Comparison of ENCODE assay signal across 19 cellular contexts in the genomic region with DNA sequence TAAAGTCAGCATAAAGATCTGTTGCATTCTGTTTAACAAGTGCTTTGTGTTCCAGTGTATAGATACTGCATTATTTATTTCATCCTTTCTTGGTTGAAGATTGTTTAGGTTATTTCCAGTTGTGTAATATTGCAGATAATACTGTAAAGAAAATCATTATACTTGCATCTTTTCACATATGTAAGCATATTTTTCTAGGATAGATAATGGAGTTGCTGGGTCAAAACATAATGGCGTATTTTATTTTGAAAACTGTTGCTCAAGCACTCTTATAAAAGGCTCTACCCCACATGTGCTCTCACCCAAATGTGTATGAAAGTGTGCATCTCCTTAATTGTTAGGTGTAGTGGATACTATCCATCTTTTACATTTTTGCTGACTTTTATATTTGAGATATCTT.
DNase-seq lines count a peak whose midpoint lies in the region; ATAC-seq and TF ChIP-seq lines count a peak whose summit lies in the region.
"Had no signal": no experiment of that assay in that cellular context is flagged by ENCODE, and none has a peak within 500 bp of the region (broad histone marks: within the 10 kb centered on the region; RNA-seq: fewer than 3 reads in every experiment).

No MANE protein-coding gene starts in this region.

- H3K9me3 ChIP-seq in GM23248 (ENCODE audit: low read depth) (no peaks in the 10 kb centered on the region), endodermal cell (ENCODE audit: control insufficient read depth, low read length) (no peaks in the 10 kb centered on the region)
- H3K9me3 ChIP-seq: BE2C had no signal

- H3K9me3 Mint-ChIP-seq in endodermal cell (peaks cover 11% of the 10 kb centered on the region), progenitor cell of endocrine pancreas (ENCODE audit: low read depth) (no peaks in the 10 kb centered on the region)
- H3K9me3 Mint-ChIP-seq: GM23338, HFFc6 had no signal

- H4K20me1 ChIP-seq in GM23248 (ENCODE audit: insufficient read depth) (no peaks in the 10 kb centered on the region), KMS-11 (ENCODE audit: insufficient read depth) (no peaks in the 10 kb centered on the region)

- H3K4me3 Mint-ChIP-seq in endodermal cell: no peak overlapping the region
- H3K4me3 Mint-ChIP-seq in progenitor cell of endocrine pancreas (ENCODE audit: low read depth): no peak overlapping the region
- H3K4me3 Mint-ChIP-seq: CD4-positive, CD25-positive, alpha-beta regulatory T cell; CD8-positive, alpha-beta memory T cell; GM23338; HFFc6 had no signal

- H3K27me3 ChIP-seq in GM23248 (replicated peaks; ENCODE audit: insufficient read depth): no peaks in the 10 kb centered on the region
- no peaks in the 10 kb centered on the region for H3K27me3 ChIP-seq in KMS-11 (ENCODE audit: insufficient read depth, low read depth)
- H3K27me3 ChIP-seq in endodermal cell (ENCODE audit: control insufficient read depth, insufficient read depth, low read length, poor library complexity, severe bottlenecking): no peaks in the 10 kb centered on the region
- H3K27me3 ChIP-seq: BE2C had no signal

- ATAC-seq in HG03442 (IDR thresholded peaks at IDR 0.05; ENCODE audit: unreplicated experiment) (no peak), HG02885 (IDR thresholded peaks at IDR 0.05; ENCODE audit: poor library complexity, unreplicated experiment) (no peak)
- ATAC-seq: GM23338, HCT116 had no signal

- DNase-seq in GM23248 (no peak), endodermal cell (no peak), progenitor cell of endocrine pancreas (ENCODE audit: low spot score, unreplicated experiment) (no peak)
- DNase-seq in stimulated activated naive CD4-positive, alpha-beta T cell treated with Interleukin-2 at 50 U/mL for 16 hours (lab: John Stamatoyannopoulos, UW): no peak
- DNase-seq: ACHN; BE2C; C1 segment of cervical spinal cord; CD4-positive, CD25-positive, alpha-beta regulatory T cell; CD8-positive, alpha-beta memory T cell; COR-L47; GDM1; H7; HFFc6; KBM-7 had no signal

- H3K36me3 Mint-ChIP-seq in endodermal cell (ENCODE audit: low read depth): peaks cover 21% of the 10 kb centered on the region
- H3K36me3 Mint-ChIP-seq in progenitor cell of endocrine pancreas (ENCODE audit: insufficient read depth): peaks cover 16% of the 10 kb centered on the region

- no peak for TF ChIP-seq CTCF in KMS-11 (conservative IDR thresholded peaks at IDR 0.05; ENCODE audit: low read depth, low read length)
- TF ChIP-seq CTCF in endodermal cell (conservative IDR thresholded peaks at IDR 0.05): no peak
- no peak for TF ChIP-seq CTCF in progenitor cell of endocrine pancreas (IDR thresholded peaks at IDR 0.05; ENCODE audit: unreplicated experiment)

- WGBS in GM23248 (ENCODE audit: low coverage in 1 of 2, low lambda C conversion rate in 2 of 2, missing lambda C conversion rate in 2 of 2), 2 experiments: 95 to 100% methylated on average over 1 of the region's 1 CpG
- WGBS in endodermal cell (ENCODE audit: insufficient coverage in 1 of 2, insufficient read length in 1 of 2), 2 experiments: 100% methylated on average over 1 of the region's 1 CpG; no CpG with 5 or more reads in 1 of the 2 experiments

- H3K4me2 ChIP-seq in GM23248 (ENCODE audit: unreplicated experiment): no peak overlapping the region
- H3K4me2 ChIP-seq in KMS-11: peak overlapping the region; percentile 61; the same call in 1 of the 2 replicates
- H3K4me2 ChIP-seq: GM23338 had no signal

- H3K27me3 Mint-ChIP-seq in endodermal cell (ENCODE audit: insufficient read depth) (no peaks in the 10 kb centered on the region), progenitor cell of endocrine pancreas (no peaks in the 10 kb centered on the region)
- H3K27me3 Mint-ChIP-seq: CD4-positive, CD25-positive, alpha-beta regulatory T cell; CD8-positive, alpha-beta memory T cell had no signal

- H2AFZ ChIP-seq in GM23248: no peak overlapping the region
- H2AFZ ChIP-seq in KMS-11 (ENCODE audit: low read depth): no peak overlapping the region
- H2AFZ ChIP-seq: GM23338 had no signal

- peaks cover 21% of the 10 kb centered on the region for H3F3A ChIP-seq in GM23248 (ENCODE audit: insufficient read depth)

- H3K9ac ChIP-seq in GM23248 (no peak overlapping the region), KMS-11 (no peak overlapping the region), endodermal cell (ENCODE audit: extremely low read depth, low read length, poor library complexity, severe bottlenecking) (no peak overlapping the region)

- H3K4me1 Mint-ChIP-seq in endodermal cell (peaks cover 47% of the 10 kb centered on the region), progenitor cell of endocrine pancreas (ENCODE audit: low read depth) (peaks cover 15% of the 10 kb centered on the region)
- H3K4me1 Mint-ChIP-seq: CD8-positive, alpha-beta memory T cell had no signal

- H3K4me1 ChIP-seq in GM23248 (ENCODE audit: insufficient read depth) (peaks cover 24% of the 10 kb centered on the region), KMS-11 (ENCODE audit: low read depth, poor library complexity, severe bottlenecking) (peaks cover 53% of the 10 kb centered on the region), endodermal cell (ENCODE audit: control insufficient read depth, insufficient read depth, low read length) (peaks cover 12% of the 10 kb centered on the region)

- H3K4me3 ChIP-seq in GM23248 (no peak overlapping the region), KMS-11 (IDR thresholded peaks at IDR 0.05; ENCODE audit: insufficient read depth, low read depth, low read length) (no peak overlapping the region), endodermal cell (ENCODE audit: low read length) (no peak overlapping the region)
- H3K4me3 ChIP-seq: GM23338 had no signal

- no peaks in the 10 kb centered on the region for H3K9me2 ChIP-seq in GM23248 (ENCODE audit: insufficient read depth)

- H3K79me2 ChIP-seq in GM23248 (ENCODE audit: insufficient read depth) (peaks cover 20% of the 10 kb centered on the region), KMS-11 (ENCODE audit: insufficient read depth, low read depth) (no peaks in the 10 kb centered on the region)

- in situ Hi-C loops in GM23248 (cut with MboI): no loop called here

- H3K27ac Mint-ChIP-seq in endodermal cell (peak overlapping the region; percentile 6), progenitor cell of endocrine pancreas (peak overlapping the region; percentile 6)
- H3K27ac Mint-ChIP-seq: CD4-positive, CD25-positive, alpha-beta regulatory T cell; CD8-positive, alpha-beta memory T cell; GM23338; HFFc6 had no signal

- H3K27ac ChIP-seq in GM23248 (peak overlapping the region; percentile 90), KMS-11 (no peak overlapping the region), endodermal cell (ENCODE audit: low read depth, low read length) (no peak overlapping the region)

- H3K36me3 ChIP-seq in GM23248 (ENCODE audit: low read depth): no peaks in the 10 kb centered on the region
- H3K36me3 ChIP-seq in KMS-11 (ENCODE audit: insufficient read depth): no peaks in the 10 kb centered on the region
- H3K36me3 ChIP-seq in endodermal cell (ENCODE audit: control insufficient read depth, insufficient read depth, low read length): no peaks in the 10 kb centered on the region
- H3K36me3 ChIP-seq: BE2C had no signal
